ENCODE assay signal across 1 cellular context in the genomic region with DNA sequence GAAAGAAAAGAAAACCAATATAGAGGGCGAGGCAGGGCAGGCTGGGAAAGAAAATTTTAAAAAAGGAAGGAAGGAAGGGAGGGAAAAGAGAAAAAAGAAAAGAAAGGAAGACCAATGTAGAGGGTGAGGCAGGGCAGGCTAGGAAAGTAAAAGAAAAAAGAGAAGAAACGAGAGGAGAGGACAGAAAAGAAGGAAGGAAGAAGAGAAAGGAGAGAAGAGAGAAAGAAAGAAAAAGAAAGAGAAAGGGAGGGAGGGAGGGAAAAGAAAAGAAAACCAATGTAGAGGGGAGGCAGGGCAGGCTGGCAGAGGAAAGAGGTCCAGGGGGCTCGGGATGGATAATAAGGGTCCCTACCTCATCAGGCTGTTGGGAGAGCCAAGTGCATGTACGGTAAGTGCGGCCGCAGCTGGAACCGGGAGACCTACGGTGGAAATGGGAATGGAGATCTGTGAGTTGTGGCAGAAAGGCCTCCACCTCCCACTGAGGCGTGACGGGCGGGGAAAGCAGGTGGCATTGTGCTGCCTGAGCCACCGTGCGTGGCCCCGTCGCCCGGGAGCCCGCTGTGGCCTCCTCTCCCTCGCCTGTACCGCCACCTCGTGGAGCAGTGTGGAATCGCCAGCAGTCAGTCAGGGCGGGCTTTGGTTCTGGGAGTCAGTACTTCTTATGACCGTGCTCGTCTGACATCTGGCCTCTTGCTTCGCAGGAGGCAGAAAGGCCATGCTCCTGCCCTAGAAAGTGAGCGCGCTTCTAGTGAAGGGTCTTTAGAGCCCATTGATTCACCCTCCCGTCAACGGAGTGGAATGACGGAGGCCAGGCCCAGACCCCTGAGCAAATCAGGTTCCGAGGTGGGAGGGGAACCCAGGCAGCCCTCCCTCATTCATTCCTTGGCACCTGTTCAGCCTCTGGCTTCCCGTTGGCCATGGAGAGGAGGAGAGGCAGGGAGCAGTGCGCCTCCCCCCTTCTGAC.
A peak's percentile ranks its signal among the peaks of the same experiment; 100 is the strongest.
TF ChIP-seq lines count a peak whose summit lies in the region.

No MANE protein-coding gene starts in this region.

TF ChIP-seq in H1, 55 proteins besides CTCF, POLR2A, EP300 and RAD21:
- TF ChIP-seq KDM5A (IDR thresholded peaks at IDR 0.05; ENCODE audit: low read length) (no peak), YY1 (IDR thresholded peaks at IDR 0.05; ENCODE audit: low read depth, low read length) (no peak), TCF12 (IDR thresholded peaks at IDR 0.05; ENCODE audit: low read depth, low read length) (0 out of 2 replicates have a peak, but pooled peaks have one; percentile 30), ASH2L (IDR thresholded peaks at IDR 0.05; ENCODE audit: low read length) (peak; percentile 41), SIN3A (conservative IDR thresholded peaks at IDR 0.05 in 1 of 2, IDR thresholded peaks at IDR 0.05 in 1 of 2; ENCODE audit: low read depth in 1 of 2, low read length in 2 of 2) (peak in 1 of 2 experiments; percentile 81; a peak in 2 of 4 replicates), BACH1 (IDR thresholded peaks at IDR 0.05; ENCODE audit: low read length) (peak; percentile 55), SIRT6 (IDR thresholded peaks at IDR 0.05; ENCODE audit: low read length) (no peak), SIX5 (IDR thresholded peaks at IDR 0.05; ENCODE audit: low read depth, low read length) (no peak), TAF7 (optimal IDR thresholded peaks at IDR 0.05; ENCODE audit: borderline replicate concordance, low read depth, low read length) (no peak), JUND (IDR thresholded peaks at IDR 0.05; ENCODE audit: low read length) (no peak), SUZ12 (IDR thresholded peaks at IDR 0.05; ENCODE audit: low read length) (no peak), CEBPB (IDR thresholded peaks at IDR 0.05; ENCODE audit: low read depth, low read length) (no peak), HDAC2 (IDR thresholded peaks at IDR 0.05; ENCODE audit: borderline replicate concordance in 1 of 2, low read depth in 2 of 2, low read length in 2 of 2) (peak in 1 of 2 experiments; percentile 60; a peak in 1 of 4 replicates), POU5F1 (IDR thresholded peaks at IDR 0.05; ENCODE audit: low read depth, low read length) (no peak), BCL11A (IDR thresholded peaks at IDR 0.05; ENCODE audit: low read depth in 2 of 2, low read length in 2 of 2) (no peak), BRCA1 (IDR thresholded peaks at IDR 0.05; ENCODE audit: low read depth, low read length) (no peak), TAF1 (IDR thresholded peaks at IDR 0.05; ENCODE audit: low read depth, low read length) (0 out of 2 replicates have a peak, but pooled peaks have one; percentile 38), POLR2AphosphoS5 (IDR thresholded peaks at IDR 0.05; ENCODE audit: low read depth, low read length) (no peak), CTBP2 (IDR thresholded peaks at IDR 0.05; ENCODE audit: borderline replicate concordance, insufficient read depth, insufficient read length, low read length) (no peak), EGR1 (IDR thresholded peaks at IDR 0.05; ENCODE audit: borderline replicate concordance, low read depth, low read length) (no peak), RNF2 (IDR thresholded peaks at IDR 0.05; ENCODE audit: borderline replicate concordance, low read depth, low read length, missing control alignments, poor library complexity, severe bottlenecking) (no peak), NANOG (IDR thresholded peaks at IDR 0.05; ENCODE audit: insufficient read depth, low read depth, low read length, poor library complexity, severe bottlenecking) (no peak), SP2 (IDR thresholded peaks at IDR 0.05; ENCODE audit: low read length) (no peak), HDAC6 (IDR thresholded peaks at IDR 0.05; ENCODE audit: low read depth, low read length) (no peak), RXRA (IDR thresholded peaks at IDR 0.05; ENCODE audit: insufficient read depth, low read depth, low read length) (no peak), CREB1 (IDR thresholded peaks at IDR 0.05) (peak; percentile 17; the same call in 1 of the 2 replicates), CHD1 (IDR thresholded peaks at IDR 0.05; ENCODE audit: low read depth, low read length) (no peak), EZH2 (IDR thresholded peaks at IDR 0.05; ENCODE audit: low read depth, low read length, severe bottlenecking) (no peak), PHF8 (conservative IDR thresholded peaks at IDR 0.05; ENCODE audit: low read depth, low read length) (no peak), SP4 (IDR thresholded peaks at IDR 0.05; ENCODE audit: low read length) (no peak), RFX5 (IDR thresholded peaks at IDR 0.05; ENCODE audit: borderline replicate concordance, low read depth, low read length) (no peak), CBX8 (IDR thresholded peaks at IDR 0.05; ENCODE audit: borderline replicate concordance, low read depth, low read length) (no peak), MAFK (IDR thresholded peaks at IDR 0.05; ENCODE audit: low read depth, low read length) (no peak), NRF1 (IDR thresholded peaks at IDR 0.05; ENCODE audit: low read depth, low read length) (no peak), CHD2 (IDR thresholded peaks at IDR 0.05; ENCODE audit: low read length) (peak; percentile 25; the same call in 1 of the 2 replicates), KDM1A (IDR thresholded peaks at IDR 0.05; ENCODE audit: borderline replicate concordance, low read length) (no peak), CBX5 (IDR thresholded peaks at IDR 0.05; ENCODE audit: low read depth, low read length) (no peak), SAP30 (IDR thresholded peaks at IDR 0.05; ENCODE audit: insufficient read depth, insufficient replicate concordance, low read length) (peak; percentile 69), ZNF274 (IDR thresholded peaks at IDR 0.05; ENCODE audit: borderline replicate concordance, extremely low read depth, low read length) (no peak), TEAD4 (IDR thresholded peaks at IDR 0.05; ENCODE audit: low read depth, low read length) (no peak), GTF2F1 (IDR thresholded peaks at IDR 0.05; ENCODE audit: borderline replicate concordance, low read depth, low read length) (no peak), KDM4A (IDR thresholded peaks at IDR 0.05; ENCODE audit: low read depth, low read length, severe bottlenecking) (peak; percentile 77), JUN (IDR thresholded peaks at IDR 0.05; ENCODE audit: low read depth, low read length) (no peak), TBP (IDR thresholded peaks at IDR 0.05; ENCODE audit: low read depth, low read length) (peak; percentile 36; the same call in 1 of the 2 replicates), SP1 (IDR thresholded peaks at IDR 0.05; ENCODE audit: low read depth, low read length) (no peak), FOSL1 (IDR thresholded peaks at IDR 0.05; ENCODE audit: insufficient read depth, low read depth, low read length) (no peak), RBBP5 (IDR thresholded peaks at IDR 0.05; ENCODE audit: borderline replicate concordance, low read depth, low read length) (no peak; the same call in 1 of the 2 replicates)
- TF ChIP-seq, protein P1, sequence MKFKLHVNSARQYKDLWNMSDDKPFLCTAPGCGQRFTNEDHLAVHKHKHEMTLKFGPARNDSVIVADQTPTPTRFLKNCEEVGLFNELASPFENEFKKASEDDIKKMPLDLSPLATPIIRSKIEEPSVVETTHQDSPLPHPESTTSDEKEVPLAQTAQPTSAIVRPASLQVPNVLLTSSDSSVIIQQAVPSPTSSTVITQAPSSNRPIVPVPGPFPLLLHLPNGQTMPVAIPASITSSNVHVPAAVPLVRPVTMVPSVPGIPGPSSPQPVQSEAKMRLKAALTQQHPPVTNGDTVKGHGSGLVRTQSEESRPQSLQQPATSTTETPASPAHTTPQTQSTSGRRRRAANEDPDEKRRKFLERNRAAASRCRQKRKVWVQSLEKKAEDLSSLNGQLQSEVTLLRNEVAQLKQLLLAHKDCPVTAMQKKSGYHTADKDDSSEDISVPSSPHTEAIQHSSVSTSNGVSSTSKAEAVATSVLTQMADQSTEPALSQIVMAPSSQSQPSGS (IDR thresholded peaks at IDR 0.05; ENCODE audit: low read length) = no peak
- TF ChIP-seq, protein P2, sequence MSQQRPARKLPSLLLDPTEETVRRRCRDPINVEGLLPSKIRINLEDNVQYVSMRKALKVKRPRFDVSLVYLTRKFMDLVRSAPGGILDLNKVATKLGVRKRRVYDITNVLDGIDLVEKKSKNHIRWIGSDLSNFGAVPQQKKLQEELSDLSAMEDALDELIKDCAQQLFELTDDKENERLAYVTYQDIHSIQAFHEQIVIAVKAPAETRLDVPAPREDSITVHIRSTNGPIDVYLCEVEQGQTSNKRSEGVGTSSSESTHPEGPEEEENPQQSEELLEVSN (IDR thresholded peaks at IDR 0.05) = peak; percentile 75
- TF ChIP-seq, protein P3, sequence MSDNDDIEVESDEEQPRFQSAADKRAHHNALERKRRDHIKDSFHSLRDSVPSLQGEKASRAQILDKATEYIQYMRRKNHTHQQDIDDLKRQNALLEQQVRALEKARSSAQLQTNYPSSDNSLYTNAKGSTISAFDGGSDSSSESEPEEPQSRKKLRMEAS (IDR thresholded peaks at IDR 0.05) = peak; percentile 83
- TF ChIP-seq, protein P4, sequence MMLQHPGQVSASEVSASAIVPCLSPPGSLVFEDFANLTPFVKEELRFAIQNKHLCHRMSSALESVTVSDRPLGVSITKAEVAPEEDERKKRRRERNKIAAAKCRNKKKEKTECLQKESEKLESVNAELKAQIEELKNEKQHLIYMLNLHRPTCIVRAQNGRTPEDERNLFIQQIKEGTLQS (IDR thresholded peaks at IDR 0.05; ENCODE audit: insufficient read depth, low read depth, low read length) = no peak
- TF ChIP-seq, protein P5, sequence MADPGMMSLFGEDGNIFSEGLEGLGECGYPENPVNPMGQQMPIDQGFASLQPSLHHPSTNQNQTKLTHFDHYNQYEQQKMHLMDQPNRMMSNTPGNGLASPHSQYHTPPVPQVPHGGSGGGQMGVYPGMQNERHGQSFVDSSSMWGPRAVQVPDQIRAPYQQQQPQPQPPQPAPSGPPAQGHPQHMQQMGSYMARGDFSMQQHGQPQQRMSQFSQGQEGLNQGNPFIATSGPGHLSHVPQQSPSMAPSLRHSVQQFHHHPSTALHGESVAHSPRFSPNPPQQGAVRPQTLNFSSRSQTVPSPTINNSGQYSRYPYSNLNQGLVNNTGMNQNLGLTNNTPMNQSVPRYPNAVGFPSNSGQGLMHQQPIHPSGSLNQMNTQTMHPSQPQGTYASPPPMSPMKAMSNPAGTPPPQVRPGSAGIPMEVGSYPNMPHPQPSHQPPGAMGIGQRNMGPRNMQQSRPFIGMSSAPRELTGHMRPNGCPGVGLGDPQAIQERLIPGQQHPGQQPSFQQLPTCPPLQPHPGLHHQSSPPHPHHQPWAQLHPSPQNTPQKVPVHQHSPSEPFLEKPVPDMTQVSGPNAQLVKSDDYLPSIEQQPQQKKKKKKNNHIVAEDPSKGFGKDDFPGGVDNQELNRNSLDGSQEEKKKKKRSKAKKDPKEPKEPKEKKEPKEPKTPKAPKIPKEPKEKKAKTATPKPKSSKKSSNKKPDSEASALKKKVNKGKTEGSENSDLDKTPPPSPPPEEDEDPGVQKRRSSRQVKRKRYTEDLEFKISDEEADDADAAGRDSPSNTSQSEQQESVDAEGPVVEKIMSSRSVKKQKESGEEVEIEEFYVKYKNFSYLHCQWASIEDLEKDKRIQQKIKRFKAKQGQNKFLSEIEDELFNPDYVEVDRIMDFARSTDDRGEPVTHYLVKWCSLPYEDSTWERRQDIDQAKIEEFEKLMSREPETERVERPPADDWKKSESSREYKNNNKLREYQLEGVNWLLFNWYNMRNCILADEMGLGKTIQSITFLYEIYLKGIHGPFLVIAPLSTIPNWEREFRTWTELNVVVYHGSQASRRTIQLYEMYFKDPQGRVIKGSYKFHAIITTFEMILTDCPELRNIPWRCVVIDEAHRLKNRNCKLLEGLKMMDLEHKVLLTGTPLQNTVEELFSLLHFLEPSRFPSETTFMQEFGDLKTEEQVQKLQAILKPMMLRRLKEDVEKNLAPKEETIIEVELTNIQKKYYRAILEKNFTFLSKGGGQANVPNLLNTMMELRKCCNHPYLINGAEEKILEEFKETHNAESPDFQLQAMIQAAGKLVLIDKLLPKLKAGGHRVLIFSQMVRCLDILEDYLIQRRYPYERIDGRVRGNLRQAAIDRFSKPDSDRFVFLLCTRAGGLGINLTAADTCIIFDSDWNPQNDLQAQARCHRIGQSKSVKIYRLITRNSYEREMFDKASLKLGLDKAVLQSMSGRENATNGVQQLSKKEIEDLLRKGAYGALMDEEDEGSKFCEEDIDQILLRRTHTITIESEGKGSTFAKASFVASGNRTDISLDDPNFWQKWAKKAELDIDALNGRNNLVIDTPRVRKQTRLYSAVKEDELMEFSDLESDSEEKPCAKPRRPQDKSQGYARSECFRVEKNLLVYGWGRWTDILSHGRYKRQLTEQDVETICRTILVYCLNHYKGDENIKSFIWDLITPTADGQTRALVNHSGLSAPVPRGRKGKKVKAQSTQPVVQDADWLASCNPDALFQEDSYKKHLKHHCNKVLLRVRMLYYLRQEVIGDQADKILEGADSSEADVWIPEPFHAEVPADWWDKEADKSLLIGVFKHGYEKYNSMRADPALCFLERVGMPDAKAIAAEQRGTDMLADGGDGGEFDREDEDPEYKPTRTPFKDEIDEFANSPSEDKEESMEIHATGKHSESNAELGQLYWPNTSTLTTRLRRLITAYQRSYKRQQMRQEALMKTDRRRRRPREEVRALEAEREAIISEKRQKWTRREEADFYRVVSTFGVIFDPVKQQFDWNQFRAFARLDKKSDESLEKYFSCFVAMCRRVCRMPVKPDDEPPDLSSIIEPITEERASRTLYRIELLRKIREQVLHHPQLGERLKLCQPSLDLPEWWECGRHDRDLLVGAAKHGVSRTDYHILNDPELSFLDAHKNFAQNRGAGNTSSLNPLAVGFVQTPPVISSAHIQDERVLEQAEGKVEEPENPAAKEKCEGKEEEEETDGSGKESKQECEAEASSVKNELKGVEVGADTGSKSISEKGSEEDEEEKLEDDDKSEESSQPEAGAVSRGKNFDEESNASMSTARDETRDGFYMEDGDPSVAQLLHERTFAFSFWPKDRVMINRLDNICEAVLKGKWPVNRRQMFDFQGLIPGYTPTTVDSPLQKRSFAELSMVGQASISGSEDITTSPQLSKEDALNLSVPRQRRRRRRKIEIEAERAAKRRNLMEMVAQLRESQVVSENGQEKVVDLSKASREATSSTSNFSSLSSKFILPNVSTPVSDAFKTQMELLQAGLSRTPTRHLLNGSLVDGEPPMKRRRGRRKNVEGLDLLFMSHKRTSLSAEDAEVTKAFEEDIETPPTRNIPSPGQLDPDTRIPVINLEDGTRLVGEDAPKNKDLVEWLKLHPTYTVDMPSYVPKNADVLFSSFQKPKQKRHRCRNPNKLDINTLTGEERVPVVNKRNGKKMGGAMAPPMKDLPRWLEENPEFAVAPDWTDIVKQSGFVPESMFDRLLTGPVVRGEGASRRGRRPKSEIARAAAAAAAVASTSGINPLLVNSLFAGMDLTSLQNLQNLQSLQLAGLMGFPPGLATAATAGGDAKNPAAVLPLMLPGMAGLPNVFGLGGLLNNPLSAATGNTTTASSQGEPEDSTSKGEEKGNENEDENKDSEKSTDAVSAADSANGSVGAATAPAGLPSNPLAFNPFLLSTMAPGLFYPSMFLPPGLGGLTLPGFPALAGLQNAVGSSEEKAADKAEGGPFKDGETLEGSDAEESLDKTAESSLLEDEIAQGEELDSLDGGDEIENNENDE (IDR thresholded peaks at IDR 0.05; ENCODE audit: insufficient replicate concordance, low read length) = no peak
- TF ChIP-seq, protein P6, sequence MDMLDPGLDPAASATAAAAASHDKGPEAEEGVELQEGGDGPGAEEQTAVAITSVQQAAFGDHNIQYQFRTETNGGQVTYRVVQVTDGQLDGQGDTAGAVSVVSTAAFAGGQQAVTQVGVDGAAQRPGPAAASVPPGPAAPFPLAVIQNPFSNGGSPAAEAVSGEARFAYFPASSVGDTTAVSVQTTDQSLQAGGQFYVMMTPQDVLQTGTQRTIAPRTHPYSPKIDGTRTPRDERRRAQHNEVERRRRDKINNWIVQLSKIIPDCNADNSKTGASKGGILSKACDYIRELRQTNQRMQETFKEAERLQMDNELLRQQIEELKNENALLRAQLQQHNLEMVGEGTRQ (IDR thresholded peaks at IDR 0.05; ENCODE audit: low read length) = no peak
